ENCODE assay signal across 14 cellular contexts in genomic region chr3:112459750-112460149, GRCh38. TPM values are rescaled to one million over a fixed set of nuclear protein-coding genes. Genes with fewer than 3 reads are reported as not detected.
DNase-seq lines count a peak whose midpoint lies in the region; ATAC-seq and TF ChIP-seq lines count a peak whose summit lies in the region.
"Had no signal": no experiment of that assay in that cellular context is flagged by ENCODE, and none has a peak within 500 bp of the region (broad histone marks: within the 10 kb centered on the region; RNA-seq: fewer than 3 reads in every experiment).

No MANE protein-coding gene starts in this region.

- no peaks in the 10 kb centered on the region for H3K36me3 ChIP-seq in GM23248 (ENCODE audit: low read depth)
- H3K36me3 ChIP-seq in brain microvascular endothelial cell (replicated peaks): no peaks in the 10 kb centered on the region
- H3K36me3 ChIP-seq: ascending aorta, thyroid gland had no signal

- H3K9me3 Mint-ChIP-seq in memory B cell: peaks cover 2% of the 10 kb centered on the region

- no peak overlapping the region for H3K9ac ChIP-seq in GM23248

- H3K9me3 ChIP-seq in GM23248 (ENCODE audit: low read depth): no peaks in the 10 kb centered on the region
- H3K9me3 ChIP-seq: ascending aorta, thyroid gland had no signal

- H3K9me2 ChIP-seq in GM23248 (ENCODE audit: insufficient read depth): no peaks in the 10 kb centered on the region

- no peak overlapping the region for H3K4me3 ChIP-seq in GM23248
- H3K4me3 ChIP-seq in brain microvascular endothelial cell (ENCODE audit: low read depth, low read length): no peak overlapping the region
- H3K4me3 ChIP-seq: ascending aorta, thyroid gland had no signal

- peaks cover 16% of the 10 kb centered on the region for H3K36me3 Mint-ChIP-seq in memory B cell

- in situ Hi-C loops in GM23248 (cut with MboI): no loop called here
- in situ Hi-C loops in brain microvascular endothelial cell (cut with HindIII; ENCODE audit: low pct_ligation_motif_present, low sequenced_read_pairs): no loop called here

- H3K27ac ChIP-seq in GM23248 (no peak overlapping the region), brain microvascular endothelial cell (no peak overlapping the region)
- H3K27ac ChIP-seq: thyroid gland had no signal

- H4K20me1 ChIP-seq in GM23248 (ENCODE audit: insufficient read depth): no peaks in the 10 kb centered on the region

- peak overlapping the region; percentile 90 for H3K27ac Mint-ChIP-seq in memory B cell

- H3K79me2 ChIP-seq in GM23248 (ENCODE audit: insufficient read depth): no peaks in the 10 kb centered on the region

- no peak overlapping the region for H3K4me2 ChIP-seq in GM23248 (ENCODE audit: unreplicated experiment)

- H2AFZ ChIP-seq in GM23248: no peak overlapping the region

- no peaks in the 10 kb centered on the region for H3F3A ChIP-seq in GM23248 (ENCODE audit: insufficient read depth)

- WGBS in GM23248 (ENCODE audit: low coverage in 1 of 2, low lambda C conversion rate in 2 of 2, missing lambda C conversion rate in 2 of 2), 2 experiments: 0% methylated on average over 1 of the region's 1 CpG

- intact Hi-C loops in head of caudate nucleus (cut with DNase I): no loop called here

- H3K4me3 Mint-ChIP-seq in memory B cell: peak overlapping the region; percentile 65
- H3K4me3 Mint-ChIP-seq: neural crest cell had no signal

- no peak for TF ChIP-seq CTCF in brain microvascular endothelial cell (IDR thresholded peaks at IDR 0.05; ENCODE audit: low read depth, low read length, missing control alignments)

- DNase-seq in memory B cell (ENCODE audit: low spot score in 2 of 2) (no peak), head of caudate nucleus (no peak), NCI-H1092 treated with DMSO at 0.1 percent for 48 hours (lab: John Stamatoyannopoulos, UW) (no peak), GM23248 (no peak), brain microvascular endothelial cell (no peak)
- DNase-seq: activated CD4-positive, CD25-positive, alpha-beta regulatory T cell; NCI-H2081 treated with DMSO at 0.1 percent for 48 hours; thyroid gland had no signal

- no peaks in the 10 kb centered on the region for H3K4me1 ChIP-seq in GM23248 (ENCODE audit: insufficient read depth)
- H3K4me1 ChIP-seq: thyroid gland had no signal

- no peaks in the 10 kb centered on the region for H3K27me3 Mint-ChIP-seq in memory B cell

- H3K27me3 ChIP-seq in GM23248 (replicated peaks; ENCODE audit: insufficient read depth) (peaks cover 17% of the 10 kb centered on the region; the same call in 1 of the 2 replicates), brain microvascular endothelial cell (replicated peaks) (no peaks in the 10 kb centered on the region)
- H3K27me3 ChIP-seq: ascending aorta, thyroid gland had no signal

- peak; percentile 43 for ATAC-seq in GM18511 (IDR thresholded peaks at IDR 0.05; ENCODE audit: unreplicated experiment)
- peak; percentile 43 for ATAC-seq in GM21423 (IDR thresholded peaks at IDR 0.05; ENCODE audit: unreplicated experiment)
- ATAC-seq in HG03469 (IDR thresholded peaks at IDR 0.05; ENCODE audit: unreplicated experiment): peak; percentile 32
- ATAC-seq in memory B cell (ENCODE audit: low read depth): no peak

- H3K4me1 Mint-ChIP-seq in memory B cell: peaks cover 43% of the 10 kb centered on the region

RNA-seq across cellular contexts. Expression of gene BTLA, which starts 39.5 kb away (rescaled TPM):
- total RNA-seq in GM23248 (2014; rRNA removed; shearing (Covaris generic)): not detected in 2 replicates
- polyA plus RNA-seq in GM23248 (2016; fragmentation: Nextera tagmentation; extraction: Ambion mirVana): 0.38 TPM in 1 of 2 replicates, not detected in the other
- total RNA-seq: ascending aorta, endothelial cell of umbilical vein, neural crest cell had no signal
- polyA plus RNA-seq: endothelial cell of umbilical vein had no signal
